Comparison of ENCODE assay signal across 8 cellular contexts in genomic region chr1:26820784-26821269, GRCh38. TPM values are rescaled to one million over a fixed set of nuclear protein-coding genes. Genes with fewer than 3 reads are reported as not detected.
A peak's percentile ranks its signal among the peaks of the same experiment; 100 is the strongest.
DNase-seq lines count a peak whose midpoint lies in the region; ATAC-seq, FAIRE-seq and TF ChIP-seq lines count a peak whose summit lies in the region.

No MANE protein-coding gene starts in this region.

- H3K79me2 ChIP-seq in HepG2 (ENCODE audit: insufficient read depth, low read length), result no peaks in the 10 kb centered on the region
- H3K79me2 ChIP-seq in mammary epithelial cell (ENCODE audit: insufficient read depth, low read length), result no peaks in the 10 kb centered on the region

- intact Hi-C loops in Right ventricle myocardium superior (cut with DNase I) (no loop called here), left ventricle myocardium inferior (cut with micrococcal nuclease) (no loop called here), HepG2 (cut with micrococcal nuclease; ENCODE audit: unreplicated experiment) (no loop called here), mammary epithelial cell (cut with micrococcal nuclease) (no loop called here)

- no peaks in the 10 kb centered on the region for H3K27me3 ChIP-seq in left ventricle myocardium inferior (ENCODE audit: low read depth)
- no peaks in the 10 kb centered on the region; a peak in 1 of 5 replicates for H3K27me3 ChIP-seq in HepG2 (ENCODE audit: control insufficient read depth in 1 of 2, insufficient read depth in 2 of 2, low read length in 2 of 2)
- no peaks in the 10 kb centered on the region for H3K27me3 ChIP-seq in mammary epithelial cell (ENCODE audit: insufficient read depth, low read length)

- FAIRE-seq in HepG2 (lab: Jason Lieb, UNC), result no peak

- POLR2A ChIA-PET in HepG2 (lab: Yijun Ruan, JAX), result interaction anchor here (0.7 to 1.4 kb wide), 8 partner anchors 11 to 128 kb away, joined by 3 to 6 read pairs (median 4); partner anchors contain the start of genes GPN2 and NR0B2

- TF ChIP-seq EP300 in HepG2 (IDR thresholded peaks at IDR 0.05; ENCODE audit: low read depth in 2 of 2, low read length in 2 of 2), result no peak
- TF ChIP-seq EP300 in HepG2 (CRISPR knock-in tag; IDR thresholded peaks at IDR 0.05; ENCODE audit: borderline replicate concordance), result no peak

- no TSS peak for BruUV-seq in HepG2 (replicated peaks; lab: Mats Ljungman, UMichigan)
- BruUV-seq in mammary epithelial cell (replicated peaks; lab: Mats Ljungman, UMichigan), result no TSS peak

- no peak for TF ChIP-seq POLR2A in HepG2 (IDR thresholded peaks at IDR 0.05; ENCODE audit: insufficient read depth in 1 of 2, low read depth in 2 of 2, low read length in 2 of 2)

- peaks cover 3% of the 10 kb centered on the region for H3K4me1 ChIP-seq in left ventricle myocardium inferior
- peaks cover 42% of the 10 kb centered on the region for H3K4me1 ChIP-seq in HepG2 (ENCODE audit: insufficient read depth, low read length)
- H3K4me1 ChIP-seq in mammary epithelial cell (ENCODE audit: insufficient read depth, low read length), result no peaks in the 10 kb centered on the region

- no peak for TF ChIP-seq RAD21 in HepG2 (CRISPR knock-in tag; IDR thresholded peaks at IDR 0.05)

- CTCF ChIA-PET in HepG2 (lab: Yijun Ruan, JAX; ENCODE audit: low intra/inter-chr PET ratio, low total read pairs) (no interaction called here), mammary epithelial cell (lab: Charles Lee; ENCODE audit: low non-redundant PET) (no interaction called here)

- H4K20me1 ChIP-seq in HepG2 (ENCODE audit: insufficient read depth, low read length) (no peaks in the 10 kb centered on the region), mammary epithelial cell (ENCODE audit: insufficient read depth, low read length) (no peaks in the 10 kb centered on the region)

- no peak overlapping the region for H3K4me3 ChIP-seq in left ventricle myocardium inferior
- H3K4me3 ChIP-seq in HepG2 (replicated peaks in 1 of 3; ENCODE audit: insufficient read depth in 1 of 3, low read depth in 2 of 3, low read length in 3 of 3), result peak overlapping the region; percentile 15 to 35 (median 32); a peak in 4 of 6 replicates
- H3K4me3 ChIP-seq in mammary epithelial cell (replicated peaks in 1 of 3; ENCODE audit: insufficient read depth in 1 of 3, low read depth in 2 of 3, low read length in 3 of 3), result no peak overlapping the region

- dilution Hi-C loops in mammary epithelial cell (cut with HindIII; ENCODE audit: low sequenced_read_pairs), result no loop called here

- DNase-seq in Right ventricle myocardium superior, result no peak
- no peak for DNase-seq in left ventricle myocardium inferior
- peak; percentile 95 for DNase-seq in SKM-1 (lab: John Stamatoyannopoulos, UW; ENCODE audit: unreplicated experiment)
- DNase-seq in HepG2 (ENCODE audit: low spot score), result peak; percentile 52
- no peak for DNase-seq in GM03348 (ENCODE audit: low spot score)
- no peak for DNase-seq in retina
- no peak for DNase-seq in mammary epithelial cell

- H3K9ac ChIP-seq in HepG2 (ENCODE audit: insufficient read depth, low read depth, low read length) (no peak overlapping the region), mammary epithelial cell (ENCODE audit: insufficient read depth, low read length) (no peak overlapping the region)

- ATAC-seq in Right ventricle myocardium superior (ENCODE audit: poor library complexity), result peak; percentile 71
- peak; percentile 73 for ATAC-seq in HG03039 (IDR thresholded peaks at IDR 0.05; ENCODE audit: unreplicated experiment)
- ATAC-seq in HepG2, result peak; percentile 84

- in situ Hi-C loops in HepG2 (cut with HindIII; ENCODE audit: extremely low pct_ligation_motif_present, low pct_unique_long_range_greater_than_20kb) (no loop called here), mammary epithelial cell (cut with MboI; ENCODE audit: low sequenced_read_pairs in 2 of 2) (no loop called here)

- H3K27ac ChIP-seq in left ventricle myocardium inferior (replicated peaks) (no peak overlapping the region), HepG2 (ENCODE audit: extremely low read length, insufficient read depth, low read length) (peak overlapping the region; percentile 1), mammary epithelial cell (ENCODE audit: insufficient read depth, low read depth, low read length) (no peak overlapping the region)

- H3K9me3 ChIP-seq in left ventricle myocardium inferior (replicated peaks) (no peaks in the 10 kb centered on the region), HepG2 (ENCODE audit: low read length) (no peaks in the 10 kb centered on the region), mammary epithelial cell (replicated peaks; ENCODE audit: insufficient read depth, low read length) (no peaks in the 10 kb centered on the region)

- TF ChIP-seq CTCF in left ventricle myocardium inferior (IDR thresholded peaks at IDR 0.05; ENCODE audit: borderline replicate concordance), result no peak
- peak; percentile 45 for TF ChIP-seq CTCF in HepG2 (CRISPR knock-in tag; IDR thresholded peaks at IDR 0.05)
- no peak for TF ChIP-seq CTCF in mammary epithelial cell (conservative IDR thresholded peaks at IDR 0.05 in 1 of 2, IDR thresholded peaks at IDR 0.05 in 1 of 2; ENCODE audit: extremely low read depth in 1 of 2, insufficient read depth in 1 of 2, low read depth in 1 of 2, low read length in 2 of 2)

- H2AFZ ChIP-seq in HepG2 (ENCODE audit: low read length), result no peak overlapping the region
- no peak overlapping the region for H2AFZ ChIP-seq in mammary epithelial cell (ENCODE audit: low read depth, low read length)

- no peaks in the 10 kb centered on the region for H3K36me3 ChIP-seq in left ventricle myocardium inferior
- no peaks in the 10 kb centered on the region for H3K36me3 ChIP-seq in HepG2 (replicated peaks in 1 of 2; ENCODE audit: control insufficient read depth in 1 of 2, insufficient read depth in 2 of 2, low read length in 2 of 2)
- no peaks in the 10 kb centered on the region for H3K36me3 ChIP-seq in mammary epithelial cell (ENCODE audit: insufficient read depth, low read length)

- 0% methylated on average over 4 of the region's 4 CpGs for WGBS in HepG2 (ENCODE audit: low lambda C conversion rate)
- 93% methylated on average over 4 of the region's 4 CpGs for WGBS in mammary epithelial cell (ENCODE audit: low coverage, missing lambda C conversion rate)

- H3K4me2 ChIP-seq in HepG2 (ENCODE audit: low read depth, low read length) (peak overlapping the region; percentile 51), mammary epithelial cell (ENCODE audit: insufficient read depth, low read depth, low read length) (no peak overlapping the region)

RNA-seq across cellular contexts. Expression of gene ZDHHC18, which starts 5.7 kb away (rescaled TPM):
- total RNA-seq in Right ventricle myocardium superior, result 14.4 TPM
- 11.8 TPM for total RNA-seq in left ventricle myocardium inferior
- total RNA-seq in HepG2 (2016; rRNA removed; fragmentation: Illumina TruSeq; extraction: Trizol), result 9.0 and 13.2 TPM in 2 replicates
- 6.6 and 7.7 TPM in 2 replicates for total RNA-seq in HepG2 (2016; cell fraction: cytosol; rRNA removed; fragmentation: Illumina TruSeq; extraction: Trizol; ENCODE audit: low read depth)
- 7.9 and 11.9 TPM in 2 replicates for total RNA-seq in HepG2 (2016; cell fraction: insoluble cytoplasmic fraction; rRNA removed; fragmentation: Illumina TruSeq; extraction: Trizol)
- total RNA-seq in HepG2 (2016; cell fraction: membrane; rRNA removed; fragmentation: Illumina TruSeq; extraction: Trizol), result 21.8 and 26.5 TPM in 2 replicates
- 9.5 and 10.6 TPM in 2 replicates for total RNA-seq in HepG2 (2016; cell fraction: nucleus; rRNA removed; fragmentation: Illumina TruSeq; extraction: Trizol)
- polyA plus RNA-seq in HepG2 (2011; rRNA removed), result 35.3 and 40.6 TPM in 2 replicates
- 29.0 and 30.0 TPM in 2 replicates for polyA plus RNA-seq in HepG2 (2011; cell fraction: cytosol; rRNA removed)
- polyA plus RNA-seq in HepG2 (2011; cell fraction: nucleus; rRNA removed), result 32.6 and 39.8 TPM in 2 replicates
- 12.9 and 16.3 TPM in 2 replicates for polyA plus RNA-seq in HepG2 (2012)
- 13.9 and 14.2 TPM in 2 replicates for polyA plus RNA-seq in HepG2 (2016; cell fraction: cytosol; fragmentation: Illumina TruSeq; extraction: Trizol; ENCODE audit: low read depth)
- 13.2 and 16.6 TPM in 2 replicates for polyA plus RNA-seq in HepG2 (2016; cell fraction: insoluble cytoplasmic fraction; fragmentation: Illumina TruSeq; extraction: Trizol; ENCODE audit: low read depth)
- 30.8 and 32.0 TPM in 2 replicates for polyA plus RNA-seq in HepG2 (2016; cell fraction: membrane; fragmentation: Illumina TruSeq; extraction: Trizol; ENCODE audit: low read depth)
- 19.3 and 23.8 TPM in 2 replicates for polyA plus RNA-seq in HepG2 (2016; cell fraction: nucleus; fragmentation: Illumina TruSeq; extraction: Trizol; ENCODE audit: insufficient read depth, low read depth)
- polyA minus RNA-seq in HepG2 (2011; rRNA and poly(A)+ RNA removed; ENCODE audit: low replicate concordance), result 33.5 and 53.0 TPM in 2 replicates
- polyA minus RNA-seq in HepG2 (2011; cell fraction: cytosol; rRNA and poly(A)+ RNA removed), result 11.3 and 14.6 TPM in 2 replicates
- polyA minus RNA-seq in HepG2 (2011; cell fraction: nucleus; rRNA and poly(A)+ RNA removed), result 8.4 and 8.7 TPM in 2 replicates
- 10 to 100 TPM; 14.2 to 20.2 TPM for total RNA-seq in mammary epithelial cell
- 24.5 TPM for polyA plus RNA-seq in mammary epithelial cell
- polyA minus RNA-seq in mammary epithelial cell, result 19.8 TPM

RNA-seq across cellular contexts. Expression of gene PIGV, which starts 33.1 kb away (rescaled TPM):
- 5.5 TPM for total RNA-seq in Right ventricle myocardium superior
- total RNA-seq in left ventricle myocardium inferior, result 5.6 TPM
- 7.9 and 13.5 TPM in 2 replicates for total RNA-seq in HepG2 (2016; rRNA removed; fragmentation: Illumina TruSeq; extraction: Trizol)
- 4.3 and 4.8 TPM in 2 replicates for total RNA-seq in HepG2 (2016; cell fraction: cytosol; rRNA removed; fragmentation: Illumina TruSeq; extraction: Trizol; ENCODE audit: low read depth)
- 8.9 and 14.1 TPM in 2 replicates for total RNA-seq in HepG2 (2016; cell fraction: insoluble cytoplasmic fraction; rRNA removed; fragmentation: Illumina TruSeq; extraction: Trizol)
- total RNA-seq in HepG2 (2016; cell fraction: membrane; rRNA removed; fragmentation: Illumina TruSeq; extraction: Trizol), result 9.7 and 9.9 TPM in 2 replicates
- total RNA-seq in HepG2 (2016; cell fraction: nucleus; rRNA removed; fragmentation: Illumina TruSeq; extraction: Trizol), result 14.6 and 15.0 TPM in 2 replicates
- polyA plus RNA-seq in HepG2 (2011; rRNA removed), result 22.7 and 26.0 TPM in 2 replicates
- polyA plus RNA-seq in HepG2 (2011; cell fraction: cytosol; rRNA removed), result 21.0 and 27.5 TPM in 2 replicates
- polyA plus RNA-seq in HepG2 (2011; cell fraction: nucleus; rRNA removed), result 14.3 and 18.5 TPM in 2 replicates
- 13.6 and 14.8 TPM in 2 replicates for polyA plus RNA-seq in HepG2 (2012)
- polyA plus RNA-seq in HepG2 (2016; cell fraction: cytosol; fragmentation: Illumina TruSeq; extraction: Trizol; ENCODE audit: low read depth), result 2.9 and 4.4 TPM in 2 replicates
- polyA plus RNA-seq in HepG2 (2016; cell fraction: insoluble cytoplasmic fraction; fragmentation: Illumina TruSeq; extraction: Trizol; ENCODE audit: low read depth), result 6.7 and 7.2 TPM in 2 replicates
- 5.3 and 7.0 TPM in 2 replicates for polyA plus RNA-seq in HepG2 (2016; cell fraction: membrane; fragmentation: Illumina TruSeq; extraction: Trizol; ENCODE audit: low read depth)
- 16.2 and 17.4 TPM in 2 replicates for polyA plus RNA-seq in HepG2 (2016; cell fraction: nucleus; fragmentation: Illumina TruSeq; extraction: Trizol; ENCODE audit: insufficient read depth, low read depth)
- polyA minus RNA-seq in HepG2 (2011; rRNA and poly(A)+ RNA removed; ENCODE audit: low replicate concordance), result 41.6 and 80.7 TPM in 2 replicates
- 15.5 and 15.7 TPM in 2 replicates for polyA minus RNA-seq in HepG2 (2011; cell fraction: cytosol; rRNA and poly(A)+ RNA removed)
- 11.7 and 14.5 TPM in 2 replicates for polyA minus RNA-seq in HepG2 (2011; cell fraction: nucleus; rRNA and poly(A)+ RNA removed)
- total RNA-seq in mammary epithelial cell, result 10 to 100 TPM; 18.0 to 19.2 TPM
- polyA plus RNA-seq in mammary epithelial cell, result 19.1 TPM
- 10.1 TPM for polyA minus RNA-seq in mammary epithelial cell

RNA-seq across cellular contexts. Expression of gene SFN, which starts 42.1 kb away (rescaled TPM):
- not detected for total RNA-seq in Right ventricle myocardium superior
- total RNA-seq in left ventricle myocardium inferior, result 0.16 TPM
- total RNA-seq in HepG2 (2016; rRNA removed; fragmentation: Illumina TruSeq; extraction: Trizol), result 5.6 and 6.8 TPM in 2 replicates
- 1.2 and 1.3 TPM in 2 replicates for total RNA-seq in HepG2 (2016; cell fraction: cytosol; rRNA removed; fragmentation: Illumina TruSeq; extraction: Trizol; ENCODE audit: low read depth)
- 6.1 and 6.5 TPM in 2 replicates for total RNA-seq in HepG2 (2016; cell fraction: insoluble cytoplasmic fraction; rRNA removed; fragmentation: Illumina TruSeq; extraction: Trizol)
- total RNA-seq in HepG2 (2016; cell fraction: membrane; rRNA removed; fragmentation: Illumina TruSeq; extraction: Trizol), result 2.4 and 2.5 TPM in 2 replicates
- total RNA-seq in HepG2 (2016; cell fraction: nucleus; rRNA removed; fragmentation: Illumina TruSeq; extraction: Trizol), result 2.2 and 3.0 TPM in 2 replicates
- polyA plus RNA-seq in HepG2 (2011; rRNA removed), result 4.0 and 4.3 TPM in 2 replicates
- 2.8 and 3.9 TPM in 2 replicates for polyA plus RNA-seq in HepG2 (2011; cell fraction: cytosol; rRNA removed)
- polyA plus RNA-seq in HepG2 (2011; cell fraction: nucleus; rRNA removed), result 1.8 and 2.5 TPM in 2 replicates
- polyA plus RNA-seq in HepG2 (2012), result 4.0 and 4.4 TPM in 2 replicates
- polyA plus RNA-seq in HepG2 (2016; cell fraction: cytosol; fragmentation: Illumina TruSeq; extraction: Trizol; ENCODE audit: low read depth), result 1.4 and 1.6 TPM in 2 replicates
- polyA plus RNA-seq in HepG2 (2016; cell fraction: insoluble cytoplasmic fraction; fragmentation: Illumina TruSeq; extraction: Trizol; ENCODE audit: low read depth), result 9.2 and 11.4 TPM in 2 replicates
- 2.1 and 2.5 TPM in 2 replicates for polyA plus RNA-seq in HepG2 (2016; cell fraction: membrane; fragmentation: Illumina TruSeq; extraction: Trizol; ENCODE audit: low read depth)
- polyA plus RNA-seq in HepG2 (2016; cell fraction: nucleus; fragmentation: Illumina TruSeq; extraction: Trizol; ENCODE audit: insufficient read depth, low read depth), result 4.6 and 6.2 TPM in 2 replicates
- 2.2 and 119 TPM in 2 replicates for polyA minus RNA-seq in HepG2 (2011; rRNA and poly(A)+ RNA removed; ENCODE audit: low replicate concordance)
- polyA minus RNA-seq in HepG2 (2011; cell fraction: cytosol; rRNA and poly(A)+ RNA removed), result 3.0 and 4.8 TPM in 2 replicates
- polyA minus RNA-seq in HepG2 (2011; cell fraction: nucleus; rRNA and poly(A)+ RNA removed), result 0.37 and 1.7 TPM in 2 replicates
- total RNA-seq in mammary epithelial cell, result 1,000 to 10,000 TPM; 1,135 to 2,555 TPM
- polyA plus RNA-seq in mammary epithelial cell, result 2,641 TPM
- 1,141 TPM for polyA minus RNA-seq in mammary epithelial cell

Comparison
In these comparisons a context has a peak if more than half of its experiments do, and no peak if none do; other contexts are left out.
1. DNase-seq: peak in SKM-1 (single experiment) and HepG2 (single experiment); none in Right ventricle myocardium superior (single experiment), left ventricle myocardium inferior (single experiment), GM03348 (single experiment), retina (single experiment) and mammary epithelial cell (single experiment).
2. H3K4me3 ChIP-seq: peak in HepG2 (3 of 3); none in left ventricle myocardium inferior (single experiment) and mammary epithelial cell (0 of 3).
3. RNA of gene SFN, which starts 42.1 kb away (total RNA-seq): 1,135 to 2,555 TPM in mammary epithelial cell; 1.2 to 6.8 TPM in HepG2, 0.16 TPM in left ventricle myocardium inferior (single experiment) and not detected in Right ventricle myocardium superior (single experiment); every median in the first group is over 100 times any median in the second.
4. Peak in every context shown above with its lines, with median percentiles within 50 percentile points of each other: ATAC-seq.